ENCODE assay signal across 8 cellular contexts in genomic region chr3:50235716-50236483, GRCh38. TPM values are rescaled to one million over a fixed set of nuclear protein-coding genes. Genes with fewer than 3 reads are reported as not detected.
DNase-seq lines count a peak whose midpoint lies in the region; ATAC-seq and TF ChIP-seq lines count a peak whose summit lies in the region.

Gene GNAI2, plus strand, starts transcription at chr3:50236204. Its CDS starts 132 bp downstream, at chr3:50236336.

- WGBS in esophagus, 2 donors: 1% methylated on average over 71 to 75 of the region's 75 CpGs

- peaks cover 33% of the 10 kb centered on the region for H3K79me2 ChIP-seq in KMS-11 (ENCODE audit: insufficient read depth, low read depth)

- no peak for TF ChIP-seq CTCF in KMS-11 (conservative IDR thresholded peaks at IDR 0.05; ENCODE audit: low read depth, low read length)
- peak in 3 of 6 experiments; percentile 9 to 22 (median 11) for TF ChIP-seq CTCF in Peyer's patch (IDR thresholded peaks at IDR 0.05)

- H3K9me3 ChIP-seq in Peyer's patch (no peaks in the 10 kb centered on the region), esophagus (ENCODE audit: control insufficient read depth in 2 of 2, insufficient read depth in 1 of 2, low read depth in 1 of 2, low read length in 1 of 2) (no peaks in the 10 kb centered on the region), muscle layer of colon (ENCODE audit: low read length) (no peaks in the 10 kb centered on the region)

- H3K27ac ChIP-seq in KMS-11: no peak within 1 kb of the TSS; the same call in 1 of the 2 replicates
- peak within 1 kb of the TSS; percentile 90 to 95 (median 94) for H3K27ac ChIP-seq in Peyer's patch
- peak within 1 kb of the TSS; percentile 87 to 96 for H3K27ac ChIP-seq in esophagus (ENCODE audit: low read depth in 2 of 2, low read length in 1 of 2)
- peak within 1 kb of the TSS; percentile 91 for H3K27ac ChIP-seq in muscle layer of colon (ENCODE audit: low read depth, low read length)

- peak; percentile 75 to 94 for TF ChIP-seq POLR2A in Peyer's patch (IDR thresholded peaks at IDR 0.05)

- H3K4me3 ChIP-seq in KMS-11 (IDR thresholded peaks at IDR 0.05; ENCODE audit: insufficient read depth, low read depth, low read length) (peak within 1 kb of the TSS; percentile 59), Peyer's patch (peak within 1 kb of the TSS; percentile 75 to 99 (median 88)), esophagus (ENCODE audit: low read depth in 1 of 2, low read length in 2 of 2) (peak within 1 kb of the TSS; percentile 75 to 77), muscle layer of colon (ENCODE audit: low read depth in 1 of 2, low read length in 2 of 2) (peak within 1 kb of the TSS; percentile 62 to 96)

- DNase-seq in DMS53 treated with DMSO at 0.1 percent for 48 hours (lab: John Stamatoyannopoulos, UW; ENCODE audit: unreplicated experiment) (peak; percentile 69), Peyer's patch (peak; percentile 98 to 100 (median 99))
- DNase-seq in activated T-cell treated with anti-CD3 and anti-CD28 coated beads, Interleukin-2, amount 50 U/mL, for 48 hours: peak; percentile 99 to 100
- peak; percentile 96 for DNase-seq in stimulated activated CD8-positive, alpha-beta memory T cell treated with anti-CD3 and anti-CD28 coated beads, Interleukin-7, amount 100 ng/mL, for 24 hours (ENCODE audit: low read depth)

- H3K36me3 ChIP-seq in KMS-11 (ENCODE audit: insufficient read depth) (no peaks in the 10 kb centered on the region), Peyer's patch (peaks cover 0 to 2% (median 0%) of the 10 kb centered on the region in 3 donors), esophagus (ENCODE audit: control insufficient read depth in 2 of 2, insufficient read depth in 2 of 2, low read length in 1 of 2) (peaks cover 0 to 4% of the 10 kb centered on the region in 2 donors), muscle layer of colon (ENCODE audit: insufficient read depth, low read length) (peaks cover 4% of the 10 kb centered on the region)

- peak within 1 kb of the TSS; percentile 76 for H3K4me2 ChIP-seq in KMS-11

- peak within 1 kb of the TSS; percentile 47 for H3K9ac ChIP-seq in KMS-11
- H3K9ac ChIP-seq in muscle layer of colon (ENCODE audit: low read length): peak within 1 kb of the TSS; percentile 98

- H3K27me3 ChIP-seq in KMS-11 (ENCODE audit: insufficient read depth, low read depth) (no peaks in the 10 kb centered on the region), Peyer's patch (no peaks in the 10 kb centered on the region), esophagus (ENCODE audit: control insufficient read depth in 1 of 2, insufficient read depth in 2 of 2, low read length in 2 of 2) (no peaks in the 10 kb centered on the region), muscle layer of colon (ENCODE audit: control insufficient read depth in 1 of 2, insufficient read depth in 2 of 2, low read length in 2 of 2) (no peaks in the 10 kb centered on the region)

- H2AFZ ChIP-seq in KMS-11 (ENCODE audit: low read depth): peak within 1 kb of the TSS; percentile 28; the same call in 1 of the 2 replicates

- peak; percentile 90 for ATAC-seq in GM21737 (IDR thresholded peaks at IDR 0.05; ENCODE audit: unreplicated experiment)

- H3K4me1 ChIP-seq in KMS-11 (ENCODE audit: low read depth, poor library complexity, severe bottlenecking): no peaks in the 10 kb centered on the region
- H3K4me1 ChIP-seq in Peyer's patch: peaks cover 4 to 47% (median 33%) of the 10 kb centered on the region in 4 donors
- peaks cover 2 to 23% of the 10 kb centered on the region in 2 donors for H3K4me1 ChIP-seq in esophagus (ENCODE audit: control insufficient read depth in 2 of 2, insufficient read depth in 2 of 2, low read length in 1 of 2)
- peaks cover 37% of the 10 kb centered on the region for H3K4me1 ChIP-seq in muscle layer of colon (ENCODE audit: insufficient read depth, low read length)

- H4K20me1 ChIP-seq in KMS-11 (ENCODE audit: insufficient read depth): no peaks in the 10 kb centered on the region

RNA-seq across cellular contexts. Expression of gene GNAI2, which starts in this region (rescaled TPM):
- total RNA-seq in Peyer's patch: 100 to 1,000 TPM in 2 of 4 donors, 10 to 100 TPM in 2; 71.8 to 178 (median 98.4) TPM
- polyA plus RNA-seq in esophagus: 10 to 100 TPM; 52.2 to 61.8 TPM
